1 cellular context compared by ENCODE assay signal in the genomic region with DNA sequence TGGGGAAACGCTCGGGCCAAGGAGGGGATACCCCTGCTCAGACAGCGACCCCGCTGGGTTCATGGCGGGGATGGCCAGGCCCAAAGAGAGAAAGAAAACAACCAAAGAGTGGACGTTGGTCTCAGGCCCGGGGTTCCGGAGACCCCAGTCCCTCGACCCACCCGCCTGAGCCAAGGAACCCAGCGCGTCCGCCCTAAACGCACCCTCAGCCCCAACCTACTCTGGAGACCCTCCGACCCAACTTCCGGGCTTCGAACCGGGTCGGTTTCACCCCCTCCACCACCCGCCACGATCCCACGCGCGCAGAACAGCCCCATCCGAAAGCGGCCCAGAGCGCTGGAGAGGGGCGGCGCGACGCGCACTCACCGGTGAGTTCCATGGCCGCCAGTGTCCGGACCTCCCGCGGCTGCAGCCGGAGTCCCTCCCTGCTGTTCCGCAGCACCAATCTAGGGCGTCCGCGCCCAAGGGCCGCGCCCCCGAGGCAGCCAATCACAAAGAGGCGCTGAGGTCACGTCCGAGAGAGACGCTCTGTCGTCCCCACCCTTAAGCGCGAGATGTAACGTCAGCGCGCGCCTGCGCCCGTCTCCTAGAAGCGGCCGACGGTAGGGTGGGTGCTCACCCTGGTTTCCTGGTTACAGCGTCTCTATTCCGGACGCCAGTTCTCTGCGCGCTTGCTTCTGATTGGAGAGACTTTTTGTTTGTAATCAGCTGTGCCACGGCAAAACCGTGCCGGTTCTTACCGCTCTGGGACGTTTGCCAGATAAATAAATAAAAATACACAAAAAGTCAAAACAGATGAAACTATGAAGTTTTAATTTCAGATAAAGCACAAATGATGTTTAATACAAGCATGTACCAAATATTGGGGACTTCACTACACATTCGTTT.
TF ChIP-seq lines count a peak whose summit lies in the region.

PIGA (minus strand) TSS at position 389 of the 888 bp plus-strand sequence. CDS start 3,593 bp downstream, outside the sequence.

TF ChIP-seq in A549, 52 proteins besides CTCF, POLR2A, EP300 and RAD21 (continued from another document):
- TF ChIP-seq REST (IDR thresholded peaks at IDR 0.05), result no peak
- TF ChIP-seq ZC3H11A (IDR thresholded peaks at IDR 0.05), result no peak
- no peak for TF ChIP-seq ZSCAN20 (CRISPR knock-in tag; IDR thresholded peaks at IDR 0.05)
- TF ChIP-seq TFCP2L1 (CRISPR knock-in tag; IDR thresholded peaks at IDR 0.05), result no peak
- no peak for TF ChIP-seq ZNF302 (CRISPR knock-in tag; IDR thresholded peaks at IDR 0.05)
- TF ChIP-seq POLR2AphosphoS2 (conservative IDR thresholded peaks at IDR 0.05; ENCODE audit: low read length), result no peak
- TF ChIP-seq MYC (IDR thresholded peaks at IDR 0.05; ENCODE audit: borderline replicate concordance, low read length), result no peak
- TF ChIP-seq RARB (CRISPR knock-in tag; IDR thresholded peaks at IDR 0.05), result no peak
- TF ChIP-seq ELK1 (IDR thresholded peaks at IDR 0.05; ENCODE audit: low read depth, low read length), result no peak
- peak; percentile 34; the same call in 1 of the 2 replicates for TF ChIP-seq RFX5 (IDR thresholded peaks at IDR 0.05)
